Comparison of ENCODE assay signal across 9 cellular contexts in genomic region chr2:158953926-158954763, GRCh38. TPM values are rescaled to one million over a fixed set of nuclear protein-coding genes. Genes with fewer than 3 reads are reported as not detected.
DNase-seq lines count a peak whose midpoint lies in the region; ATAC-seq, FAIRE-seq and TF ChIP-seq lines count a peak whose summit lies in the region.
"Had no signal": no experiment of that assay in that cellular context is flagged by ENCODE, and none has a peak within 500 bp of the region (broad histone marks: within the 10 kb centered on the region; RNA-seq: fewer than 3 reads in every experiment).

No MANE protein-coding gene starts in this region.

- no peak overlapping the region for H2AFZ ChIP-seq in Loucy (ENCODE audit: low read length)
- H2AFZ ChIP-seq in SK-N-SH (ENCODE audit: low read depth) = 0 out of 2 replicates have a peak overlapping the region, but pooled peaks have one; percentile 53

- H3K4me1 ChIP-seq in Loucy (ENCODE audit: insufficient read depth, low read length, poor library complexity, severe bottlenecking) = peaks cover 16% of the 10 kb centered on the region
- peaks cover 13 to 15% of the 10 kb centered on the region in 2 experiments; a peak in 3 of 4 replicates for H3K4me1 ChIP-seq in SK-N-SH (ENCODE audit: control insufficient read depth in 1 of 2, insufficient read depth in 2 of 2, low read depth in 1 of 2, low read length in 1 of 2)

- POLR2A ChIA-PET in SK-N-SH (lab: Yijun Ruan, JAX) = interaction anchor here (0.6 to 1.6 kb wide), 4 partner anchors 8 to 57 kb away, joined by 3 to 9 read pairs (median 3); partner anchors contain the start of gene TANC1

- no peak for ATAC-seq in GM19324 (IDR thresholded peaks at IDR 0.05; ENCODE audit: low FRiP score, unreplicated experiment)

- peak; percentile 48 for FAIRE-seq in endometrium (lab: Jason Lieb, UNC)
- FAIRE-seq in urothelium cell line (lab: Jason Lieb, UNC) = no peak
- FAIRE-seq: G401.6 had no signal

- H3K79me2 ChIP-seq in Loucy (ENCODE audit: insufficient read depth, low read length) (no peaks in the 10 kb centered on the region), SK-N-SH (ENCODE audit: insufficient read depth) (no peaks in the 10 kb centered on the region)

- no peaks in the 10 kb centered on the region for H3K27me3 Mint-ChIP-seq in nephron (ENCODE audit: low read depth)

- peaks cover 3% of the 10 kb centered on the region for H3K9me3 Mint-ChIP-seq in nephron

- H3K4me2 ChIP-seq in Loucy (ENCODE audit: low read depth, low read length, poor library complexity, severe bottlenecking) (peak overlapping the region; percentile 41), SK-N-SH (peak overlapping the region; percentile 42)

- 10% methylated on average over 5 of the region's 5 CpGs for WGBS in SK-N-SH (ENCODE audit: low lambda C conversion rate)

- TF ChIP-seq RAD21 in SK-N-SH (IDR thresholded peaks at IDR 0.05; ENCODE audit: low read length) = no peak; the same call in 1 of the 2 replicates

- H3K36me3 ChIP-seq in Loucy (ENCODE audit: insufficient read depth, low read length) (no peaks in the 10 kb centered on the region), SK-N-SH (replicated peaks in 1 of 2; ENCODE audit: control insufficient read depth in 1 of 2, insufficient read depth in 2 of 2, low read length in 1 of 2) (no peaks in the 10 kb centered on the region)

- H3K4me3 ChIP-seq in Loucy (ENCODE audit: low read length, poor library complexity, severe bottlenecking) (no peak overlapping the region), SK-N-SH (ENCODE audit: low read depth in 2 of 2, low read length in 1 of 2) (no peak overlapping the region)

- peak; percentile 75 for DNase-seq in activated effector memory CD4-positive, alpha-beta T cell treated with anti-CD3 and anti-CD28 coated beads, Interleukin-2, amount 50 U/mL, for 16 hours
- no peak for DNase-seq in activated effector memory CD4-positive, alpha-beta T cell treated with Interleukin-2 at 50 U/mL for 16 hours
- DNase-seq in SK-N-SH (peak; percentile 70), urothelium cell line (ENCODE audit: low spot score) (peak; percentile 82)

- H3K9me2 ChIP-seq in Loucy (replicated peaks; ENCODE audit: low read depth, low read length) (no peaks in the 10 kb centered on the region), SK-N-SH (no peaks in the 10 kb centered on the region)

- H3K36me3 Mint-ChIP-seq in nephron (ENCODE audit: low read depth) = no peaks in the 10 kb centered on the region

- no peak for TF ChIP-seq CTCF in Loucy (conservative IDR thresholded peaks at IDR 0.05; ENCODE audit: low read length)
- no peak for TF ChIP-seq CTCF in SK-N-SH (IDR thresholded peaks at IDR 0.05)
- TF ChIP-seq CTCF in nephron (IDR thresholded peaks at IDR 0.05; ENCODE audit: unreplicated experiment in 3 of 3) = no peak

- H4K20me1 ChIP-seq in Loucy (ENCODE audit: insufficient read depth, low read length, poor library complexity, severe bottlenecking) (no peaks in the 10 kb centered on the region), SK-N-SH (ENCODE audit: insufficient read depth) (no peaks in the 10 kb centered on the region)

- H3K27me3 ChIP-seq in Loucy (ENCODE audit: insufficient read depth, low read length, poor library complexity, severe bottlenecking) (peaks cover 8% of the 10 kb centered on the region), SK-N-SH (ENCODE audit: insufficient read depth) (no peaks in the 10 kb centered on the region)

- peaks cover 39% of the 10 kb centered on the region for H3K4me1 Mint-ChIP-seq in nephron

- peak overlapping the region; percentile 59 to 63 (median 62) for H3K4me3 Mint-ChIP-seq in nephron

- TF ChIP-seq EP300 in SK-N-SH (IDR thresholded peaks at IDR 0.05; ENCODE audit: borderline replicate concordance in 1 of 2, low read depth in 1 of 2, low read length in 1 of 2) = peak; percentile 22; a peak in 1 of 4 replicates

- H3F3A ChIP-seq in Loucy (ENCODE audit: low read depth) (no peaks in the 10 kb centered on the region), SK-N-SH (replicated peaks; ENCODE audit: insufficient read depth) (peaks cover 10% of the 10 kb centered on the region)

- H3K27ac Mint-ChIP-seq in nephron = peak overlapping the region; percentile 96 to 98 (median 98)

- peak overlapping the region; percentile 41 to 92; a peak in 3 of 4 replicates for H3K27ac ChIP-seq in SK-N-SH (ENCODE audit: low read depth in 2 of 2, low read length in 1 of 2)

- H3K9ac ChIP-seq in Loucy (ENCODE audit: low read depth, low read length, poor library complexity, severe bottlenecking) = no peak overlapping the region
- peak overlapping the region; percentile 4; the same call in 1 of the 2 replicates for H3K9ac ChIP-seq in SK-N-SH

- CTCF ChIA-PET in SK-N-SH (lab: Yijun Ruan, JAX) = interaction anchor here (0.7 to 2.3 kb wide), 6 partner anchors 9 to 192 kb away, joined by 3 to 4 read pairs (median 3); no protein-coding TSS in a partner anchor

- H3K9me3 ChIP-seq in Loucy (ENCODE audit: insufficient read depth, low read depth, low read length) = no peaks in the 10 kb centered on the region
- H3K9me3 ChIP-seq in SK-N-SH = no peaks in the 10 kb centered on the region

TF ChIP-seq in SK-N-SH, 30 proteins besides CTCF, POLR2A, EP300 and RAD21 (continues in another document):
- TF ChIP-seq CHD2 (IDR thresholded peaks at IDR 0.05; ENCODE audit: low read length, partially characterized antibody) = peak; percentile 15
- 0 out of 2 replicates have a peak, but pooled peaks have one; percentile 34 for TF ChIP-seq FOXJ3 (CRISPR knock-in tag; IDR thresholded peaks at IDR 0.05)
- no peak for TF ChIP-seq TEAD4 (IDR thresholded peaks at IDR 0.05; ENCODE audit: borderline replicate concordance, insufficient read depth)
- TF ChIP-seq GATA2 (CRISPR knock-in tag; IDR thresholded peaks at IDR 0.05) = peak; percentile 5
- no peak for TF ChIP-seq MAX (IDR thresholded peaks at IDR 0.05; ENCODE audit: low read depth)
- TF ChIP-seq REST (IDR thresholded peaks at IDR 0.05; ENCODE audit: low read depth, low read length) = no peak
- peak; percentile 82 for TF ChIP-seq TCF12 (IDR thresholded peaks at IDR 0.05)
- no peak for TF ChIP-seq SMC3 (IDR thresholded peaks at IDR 0.05; ENCODE audit: low read depth, low read length)
- no peak for TF ChIP-seq NRF1 (IDR thresholded peaks at IDR 0.05; ENCODE audit: low read depth, low read length)
- no peak for TF ChIP-seq ELF1 (IDR thresholded peaks at IDR 0.05)
- TF ChIP-seq RCOR1 (IDR thresholded peaks at IDR 0.05; ENCODE audit: low read length) = peak; percentile 48
- TF ChIP-seq USF1 (IDR thresholded peaks at IDR 0.05; ENCODE audit: borderline replicate concordance, low read depth) = no peak
- no peak for TF ChIP-seq MEF2A (IDR thresholded peaks at IDR 0.05; ENCODE audit: borderline replicate concordance, low read depth)
- 0 out of 2 replicates have a peak, but pooled peaks have one; percentile 33 for TF ChIP-seq JUND (IDR thresholded peaks at IDR 0.05)
- TF ChIP-seq SIN3A (IDR thresholded peaks at IDR 0.05; ENCODE audit: borderline replicate concordance, low read depth, low read length) = peak; percentile 40; the same call in 1 of the 2 replicates
- TF ChIP-seq, protein P1, sequence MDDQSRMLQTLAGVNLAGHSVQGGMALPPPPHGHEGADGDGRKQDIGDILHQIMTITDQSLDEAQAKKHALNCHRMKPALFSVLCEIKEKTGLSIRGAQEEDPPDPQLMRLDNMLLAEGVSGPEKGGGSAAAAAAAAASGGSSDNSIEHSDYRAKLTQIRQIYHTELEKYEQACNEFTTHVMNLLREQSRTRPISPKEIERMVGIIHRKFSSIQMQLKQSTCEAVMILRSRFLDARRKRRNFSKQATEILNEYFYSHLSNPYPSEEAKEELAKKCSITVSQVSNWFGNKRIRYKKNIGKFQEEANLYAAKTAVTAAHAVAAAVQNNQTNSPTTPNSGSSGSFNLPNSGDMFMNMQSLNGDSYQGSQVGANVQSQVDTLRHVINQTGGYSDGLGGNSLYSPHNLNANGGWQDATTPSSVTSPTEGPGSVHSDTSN (IDR thresholded peaks at IDR 0.05) = peak; percentile 88
- peak; percentile 31; the same call in 1 of the 2 replicates for TF ChIP-seq POLR2AphosphoS5 (IDR thresholded peaks at IDR 0.05; ENCODE audit: low read depth, low read length)

RNA-seq across cellular contexts. Expression of gene TANC1, which starts 14.3 kb away (rescaled TPM):
- 19.2 and 23.8 TPM in 2 replicates for polyA plus RNA-seq in SK-N-SH (2012; rRNA removed)
- polyA plus RNA-seq in SK-N-SH (2012; cell fraction: cytosol; rRNA removed) = 11.4 and 13.0 TPM in 2 replicates
- polyA plus RNA-seq in SK-N-SH (2012; cell fraction: nucleus; rRNA removed) = 58.0 and 76.7 TPM in 2 replicates
